ENCODE assay signal across 8 cellular contexts in genomic region chr6:156699017-156699421, GRCh38.
A peak's percentile ranks its signal among the peaks of the same experiment; 100 is the strongest.
DNase-seq lines count a peak whose midpoint lies in the region; ATAC-seq and TF ChIP-seq lines count a peak whose summit lies in the region.
"Had no signal": no experiment of that assay in that cellular context is flagged by ENCODE, and none has a peak within 500 bp of the region (broad histone marks: within the 10 kb centered on the region; RNA-seq: fewer than 3 reads in every experiment).

No MANE protein-coding gene starts in this region.

- 61 to 71% (median 66%) methylated on average over 5 of the region's 5 CpGs for WGBS in spleen, 5 donors

- ATAC-seq in GM19467 (IDR thresholded peaks at IDR 0.05; ENCODE audit: unreplicated experiment) (peak; percentile 24), HG03103 (IDR thresholded peaks at IDR 0.05; ENCODE audit: low read depth, unreplicated experiment) (peak; percentile 32)

- H3K4me1 ChIP-seq in spleen (peaks cover 0 to 71% (median 41%) of the 10 kb centered on the region in 6 donors), right atrium auricular region (no peaks in the 10 kb centered on the region)

- DNase-seq in SW480 (ENCODE audit: low spot score) = peak; percentile 34
- DNase-seq in spleen = no peak
- DNase-seq in stimulated activated CD4-positive, alpha-beta T cell treated with anti-CD3 and anti-CD28 coated beads, Interleukin-4, amount 100 ng/mL, for 1 hour = no peak
- no peak for DNase-seq in central memory CD4-positive, alpha-beta T cell
- DNase-seq in right atrium auricular region (ENCODE audit: low spot score) = no peak
- DNase-seq: NCI-H1930 had no signal

- intact Hi-C loops in spleen (cut with DNase I; ENCODE audit: low total_unique reads) = no loop called here

- H3K27me3 ChIP-seq in spleen (replicated peaks in 1 of 7) = no peaks in the 10 kb centered on the region
- no peaks in the 10 kb centered on the region for H3K27me3 ChIP-seq in right atrium auricular region

- TF ChIP-seq POLR2A in spleen (IDR thresholded peaks at IDR 0.05) = no peak

- no peak overlapping the region for H3K4me3 ChIP-seq in spleen
- no peak overlapping the region for H3K4me3 ChIP-seq in right atrium auricular region

- H3K27ac ChIP-seq in spleen (peak overlapping the region in 7 of 8 donors; percentile 14 to 77 (median 67)), right atrium auricular region (no peak overlapping the region)

- H3K36me3 ChIP-seq in spleen (no peaks in the 10 kb centered on the region), right atrium auricular region (no peaks in the 10 kb centered on the region)

- H3K9me3 ChIP-seq in spleen (no peaks in the 10 kb centered on the region), right atrium auricular region (no peaks in the 10 kb centered on the region)

- TF ChIP-seq CTCF in spleen (IDR thresholded peaks at IDR 0.05 in 8 of 11, conservative IDR thresholded peaks at IDR 0.05 in 3 of 11) (no peak), right atrium auricular region (IDR thresholded peaks at IDR 0.05) (no peak)

Comparison
In these comparisons a context has a peak if more than half of its experiments do, and no peak if none do; other contexts are left out.
1. H3K27ac ChIP-seq: peak in spleen (7 of 8); none in right atrium auricular region (0 of 2).